In genomic region chr11:114157476-114158050, GRCh38 we compare ENCODE assay signal across 1 cellular context.
TF ChIP-seq lines count a peak whose summit lies in the region.

No MANE protein-coding gene starts in this region.

TF ChIP-seq in H1, 55 proteins besides CTCF, POLR2A, EP300 and RAD21:
- TF ChIP-seq FOSL1 (IDR thresholded peaks at IDR 0.05; ENCODE audit: insufficient read depth, low read depth, low read length): no peak
- TF ChIP-seq SIN3A (conservative IDR thresholded peaks at IDR 0.05 in 1 of 2, IDR thresholded peaks at IDR 0.05 in 1 of 2; ENCODE audit: low read depth in 1 of 2, low read length in 2 of 2): no peak
- TF ChIP-seq EGR1 (IDR thresholded peaks at IDR 0.05; ENCODE audit: borderline replicate concordance, low read depth, low read length): no peak
- TF ChIP-seq EZH2 (IDR thresholded peaks at IDR 0.05; ENCODE audit: low read depth, low read length, severe bottlenecking): no peak
- no peak for TF ChIP-seq CHD2 (IDR thresholded peaks at IDR 0.05; ENCODE audit: low read length)
- no peak for TF ChIP-seq ATF3 (IDR thresholded peaks at IDR 0.05; ENCODE audit: insufficient read depth, low read depth, low read length)
- no peak for TF ChIP-seq E2F6 (IDR thresholded peaks at IDR 0.05)
